Comparison of ENCODE assay signal across 11 cellular contexts in the genomic region with DNA sequence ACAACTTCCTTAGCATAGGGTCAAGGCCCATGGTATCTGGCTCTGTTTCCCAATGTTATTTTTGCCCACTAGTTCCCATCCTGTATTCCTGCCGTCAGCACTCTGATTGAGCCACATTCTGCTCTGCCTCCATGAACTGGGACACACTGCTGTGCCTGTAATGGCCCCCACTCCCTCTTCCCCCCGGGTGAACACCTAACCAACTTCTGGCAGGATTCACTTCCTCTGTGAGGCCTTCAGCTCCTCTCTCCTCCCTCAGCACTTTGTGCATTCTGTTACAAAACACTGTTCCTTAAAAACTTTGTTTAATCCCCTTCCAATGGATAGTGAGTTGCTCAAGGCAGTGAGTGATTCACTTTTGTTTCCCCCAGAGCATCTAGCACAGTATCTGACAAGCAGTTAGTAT.
A peak's percentile ranks its signal among the peaks of the same experiment; 100 is the strongest.
DNase-seq lines count a peak whose midpoint lies in the region; ATAC-seq and TF ChIP-seq lines count a peak whose summit lies in the region.
"Had no signal": no experiment of that assay in that cellular context is flagged by ENCODE, and none has a peak within 500 bp of the region (broad histone marks: within the 10 kb centered on the region; RNA-seq: fewer than 3 reads in every experiment).

No MANE protein-coding gene starts in this region.

- TF ChIP-seq POLR2A in ovary (IDR thresholded peaks at IDR 0.05), result no peak

- no peaks in the 10 kb centered on the region for H3K36me3 ChIP-seq in BLaER1 treated with 17β-estradiol and CSF1 and Interleukin-3, amounts not matched to agents 10 nM and 100 nM
- H3K36me3 ChIP-seq in lung (ENCODE audit: control insufficient read depth in 2 of 2, insufficient read depth in 2 of 2, low read length in 2 of 2), result no peaks in the 10 kb centered on the region
- no peaks in the 10 kb centered on the region for H3K36me3 ChIP-seq in ovary

- H3K27me3 ChIP-seq in BLaER1 treated with 17β-estradiol and CSF1 and Interleukin-3, amounts not matched to agents 10 nM and 100 nM, result no peaks in the 10 kb centered on the region
- H3K27me3 ChIP-seq in lung (ENCODE audit: control insufficient read depth, insufficient read depth), result no peaks in the 10 kb centered on the region
- no peaks in the 10 kb centered on the region for H3K27me3 ChIP-seq in ovary
- H3K27me3 ChIP-seq: SJCRH30 had no signal

- DNase-seq in NOMO-1 (lab: John Stamatoyannopoulos, UW; ENCODE audit: unreplicated experiment in 2 of 2) (peak; percentile 77 to 86), choroid plexus epithelial cell (ENCODE audit: low read depth) (peak; percentile 63), lung (ENCODE audit: low spot score) (no peak), ovary (no peak), NCI-H2227 (lab: John Stamatoyannopoulos, UW; ENCODE audit: unreplicated experiment) (no peak)
- no peak for DNase-seq in stimulated activated naive B cell treated with anti-CD40 and anti-IgM and Interleukin-4, amounts not matched to agents 10 μg/mL and 1 μg/mL and 100 μg/mL, for 72 hours
- no peak for DNase-seq in effector CD8-positive, alpha-beta T cell (lab: John Stamatoyannopoulos, UW)
- DNase-seq: NCI-H2081 treated with DMSO at 0.1 percent for 48 hours, SJCRH30 had no signal

- ATAC-seq in lung (ENCODE audit: insufficient read depth, low FRiP score), result peak; percentile 17
- ATAC-seq in stimulated activated naive B cell treated with anti-CD40 and anti-IgM and Interleukin-4, amounts not matched to agents 10 μg/mL and 1 μg/mL and 100 μg/mL, for 72 hours (replicated peaks), result no peak

- 30 to 32% methylated on average over 2 of the region's 2 CpGs for WGBS in lung, 2 donors
- WGBS in ovary, 3 donors, result 38 to 48% (median 44%) methylated on average over 2 of the region's 2 CpGs

- no peaks in the 10 kb centered on the region for H3K9me3 Mint-ChIP-seq in stimulated activated naive B cell treated with anti-CD40 and anti-IgM and Interleukin-4, amounts not matched to agents 10 μg/mL and 1 μg/mL and 100 μg/mL, for 72 hours
- H3K9me3 Mint-ChIP-seq: dendritic cell treated with granulocyte-macrophage colony-stimulating factor and Interleukin-4, amounts not matched to agents 40 ng/mL and 50 ng/mL, for 4 days had no signal

- H4K20me1 ChIP-seq in BLaER1 treated with 17β-estradiol and CSF1 and Interleukin-3, amounts not matched to agents 10 nM and 100 nM, result no peaks in the 10 kb centered on the region

- H3K27ac Mint-ChIP-seq in stimulated activated naive B cell treated with anti-CD40 and anti-IgM and Interleukin-4, amounts not matched to agents 10 μg/mL and 1 μg/mL and 100 μg/mL, for 72 hours, result no peak overlapping the region
- H3K27ac Mint-ChIP-seq: dendritic cell treated with granulocyte-macrophage colony-stimulating factor and Interleukin-4, amounts not matched to agents 40 ng/mL and 50 ng/mL, for 4 days had no signal

- H3K4me3 ChIP-seq in BLaER1 treated with 17β-estradiol and CSF1 and Interleukin-3, amounts not matched to agents 10 nM and 100 nM, result no peak overlapping the region
- H3K4me3 ChIP-seq in choroid plexus epithelial cell (ENCODE audit: low read depth, low read length), result no peak overlapping the region
- H3K4me3 ChIP-seq in lung, result no peak overlapping the region
- no peak overlapping the region for H3K4me3 ChIP-seq in ovary
- H3K4me3 ChIP-seq: SJCRH30 had no signal

- peak overlapping the region in 8 of 11 experiments; percentile 3 to 69 (median 40); a peak in 11 of 22 replicates for H3K27ac ChIP-seq in BLaER1 treated with 17β-estradiol and CSF1 and Interleukin-3, amounts not matched to agents 10 nM and 100 nM
- no peak overlapping the region for H3K27ac ChIP-seq in lung (ENCODE audit: low read depth in 1 of 2, low read length in 1 of 2)
- H3K27ac ChIP-seq in ovary, result no peak overlapping the region
- H3K27ac ChIP-seq: SJCRH30 had no signal

- no peaks in the 10 kb centered on the region for H3K4me1 Mint-ChIP-seq in stimulated activated naive B cell treated with anti-CD40 and anti-IgM and Interleukin-4, amounts not matched to agents 10 μg/mL and 1 μg/mL and 100 μg/mL, for 72 hours

- no peaks in the 10 kb centered on the region for H3K27me3 Mint-ChIP-seq in stimulated activated naive B cell treated with anti-CD40 and anti-IgM and Interleukin-4, amounts not matched to agents 10 μg/mL and 1 μg/mL and 100 μg/mL, for 72 hours

- intact Hi-C loops in ovary (cut with DNase I), result no loop called here

- no peak overlapping the region for H3K9ac ChIP-seq in BLaER1 treated with 17β-estradiol and CSF1 and Interleukin-3, amounts not matched to agents 10 nM and 100 nM

- H3K4me3 Mint-ChIP-seq in stimulated activated naive B cell treated with anti-CD40 and anti-IgM and Interleukin-4, amounts not matched to agents 10 μg/mL and 1 μg/mL and 100 μg/mL, for 72 hours, result no peak overlapping the region
- H3K4me3 Mint-ChIP-seq: dendritic cell treated with granulocyte-macrophage colony-stimulating factor and Interleukin-4, amounts not matched to agents 40 ng/mL and 50 ng/mL, for 4 days had no signal

- TF ChIP-seq EP300 in ovary (IDR thresholded peaks at IDR 0.05), result no peak

- peak overlapping the region in 10 of 11 experiments; percentile 33 to 68 (median 46); a peak in 18 of 22 replicates for H3K4me2 ChIP-seq in BLaER1 treated with 17β-estradiol and CSF1 and Interleukin-3, amounts not matched to agents 10 nM and 100 nM

- H3K36me3 Mint-ChIP-seq in stimulated activated naive B cell treated with anti-CD40 and anti-IgM and Interleukin-4, amounts not matched to agents 10 μg/mL and 1 μg/mL and 100 μg/mL, for 72 hours, result no peaks in the 10 kb centered on the region

- H3K4me1 ChIP-seq in BLaER1 treated with 17β-estradiol and CSF1 and Interleukin-3, amounts not matched to agents 10 nM and 100 nM, result peaks cover 0 to 23% (median 14%) of the 10 kb centered on the region in 10 experiments; a peak in 15 of 20 replicates
- H3K4me1 ChIP-seq in lung (ENCODE audit: control insufficient read depth in 2 of 2, insufficient read depth in 2 of 2, low read length in 2 of 2) (peaks cover 0 to 27% of the 10 kb centered on the region in 2 donors), ovary (ENCODE audit: insufficient read depth) (no peaks in the 10 kb centered on the region)

- TF ChIP-seq CTCF in choroid plexus epithelial cell (conservative IDR thresholded peaks at IDR 0.05; ENCODE audit: low read depth, low read length) (no peak), lung (IDR thresholded peaks at IDR 0.05; ENCODE audit: control extremely low read depth, extremely low read depth) (no peak), ovary (IDR thresholded peaks at IDR 0.05) (no peak)

- no peaks in the 10 kb centered on the region for H3K9me3 ChIP-seq in BLaER1 treated with 17β-estradiol and CSF1 and Interleukin-3, amounts not matched to agents 10 nM and 100 nM (replicated peaks in 1 of 11)
- H3K9me3 ChIP-seq in lung (ENCODE audit: control insufficient read depth in 2 of 2, insufficient read depth in 1 of 2, low read length in 1 of 2) (no peaks in the 10 kb centered on the region), ovary (no peaks in the 10 kb centered on the region)

Comparison
In these comparisons a context has a peak if more than half of its experiments do, and no peak if none do; other contexts are left out.
1. H3K27ac ChIP-seq: peak in BLaER1 treated with 17β-estradiol and CSF1 and Interleukin-3, amounts not matched to agents 10 nM and 100 nM (8 of 11); none in lung (0 of 2) and ovary (0 of 2).
2. DNase-seq: peak in NOMO-1 (2 of 2) and choroid plexus epithelial cell (single experiment); none in lung (single experiment), stimulated activated naive B cell treated with anti-CD40 and anti-IgM and Interleukin-4, amounts not matched to agents 10 μg/mL and 1 μg/mL and 100 μg/mL, for 72 hours (single experiment), ovary (0 of 5), NCI-H2227 (single experiment) and effector CD8-positive, alpha-beta T cell (single experiment).